Comparison of ENCODE assay signal across 8 cellular contexts in the genomic region with DNA sequence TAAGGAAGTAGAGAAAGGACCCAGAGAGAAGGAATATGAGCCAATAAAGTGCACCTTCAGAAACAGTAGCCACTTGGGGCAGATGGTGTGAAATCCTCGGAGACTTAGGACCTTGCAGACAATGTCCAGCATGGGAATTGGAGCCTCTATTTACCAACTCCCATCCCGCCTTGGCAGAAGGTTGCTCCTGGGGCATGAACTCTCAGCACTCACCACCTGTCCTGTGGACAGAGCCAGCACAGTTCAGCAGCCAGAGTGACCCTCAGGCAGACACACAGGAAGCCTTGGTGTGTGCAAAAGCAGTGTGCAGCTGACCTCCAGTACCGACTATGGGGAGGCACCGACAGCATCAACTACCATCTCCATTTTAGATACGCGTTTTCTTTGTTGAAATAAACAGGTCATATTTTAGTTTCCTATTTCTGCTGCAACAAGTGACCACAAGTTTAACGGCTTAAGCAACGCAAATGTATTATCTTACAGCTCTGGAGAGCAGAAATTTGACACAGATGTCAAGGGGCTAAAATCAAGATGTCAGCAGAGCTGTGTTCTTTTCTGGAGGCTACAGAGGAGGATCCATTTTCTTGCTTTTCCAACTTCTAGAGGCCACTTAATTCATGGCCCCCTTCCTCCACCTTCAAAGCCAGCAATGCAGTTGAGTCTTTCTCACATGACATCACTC.
"Had no signal": no experiment of that assay in that cellular context is flagged by ENCODE, and none has a peak within 500 bp of the region (broad histone marks: within the 10 kb centered on the region; RNA-seq: fewer than 3 reads in every experiment).

No MANE protein-coding gene starts in this region.

- H3K36me3 ChIP-seq: HAP-1 had no signal

- H2AFZ ChIP-seq: GM23248 had no signal

- H3K27ac ChIP-seq: GM23248 had no signal

- DNase-seq: GM23248, GOT3, H7, H9, HCEC 1CT, HFFc6 had no signal

- H3K9ac ChIP-seq: GM23248 had no signal

- H3K4me3 ChIP-seq: GM23248, HAP-1 had no signal

- H3K4me3 Mint-ChIP-seq: H9, HFFc6 had no signal

- H3K9me3 ChIP-seq: HAP-1 had no signal

- ATAC-seq: HCT116 had no signal

- H3K27ac Mint-ChIP-seq: H9, HFFc6 had no signal

- H3K4me1 ChIP-seq: HAP-1 had no signal
